Comparison of ENCODE assay signal across 20 cellular contexts in genomic region chr21:33278736-33279135, GRCh38.
"Had no signal": no experiment of that assay in that cellular context is flagged by ENCODE, and none has a peak within 500 bp of the region (broad histone marks: within the 10 kb centered on the region; RNA-seq: fewer than 3 reads in every experiment).

No MANE protein-coding gene starts in this region.

- H3K4me2 ChIP-seq: smooth muscle cell had no signal

- H3K4me1 Mint-ChIP-seq: stimulated activated effector memory CD8-positive, alpha-beta T cell treated with anti-CD3 and anti-CD28 coated beads, Interleukin-12 subunit alpha, Interleukin-12 subunit beta, amount 100 ng/mL, for 72 hours; WTC11 had no signal

- H3K9me3 Mint-ChIP-seq: type B pancreatic cell had no signal

- H2AFZ ChIP-seq: parathyroid adenoma had no signal

- H3K79me2 ChIP-seq: parathyroid adenoma had no signal

- H3K27me3 Mint-ChIP-seq: activated CD4-positive, alpha-beta T cell treated with anti-CD3 and anti-CD28 coated beads for 36 hours; activated naive CD8-positive, alpha-beta T cell treated with anti-CD3 and anti-CD28 coated beads, Interleukin-2, amount 10 ng/mL, durations not matched to agents 7 days and 5 days; memory B cell; naive B cell; type B pancreatic cell had no signal

- H3K27ac Mint-ChIP-seq: activated CD4-positive, alpha-beta T cell treated with anti-CD3 and anti-CD28 coated beads for 36 hours; activated naive CD8-positive, alpha-beta T cell treated with anti-CD3 and anti-CD28 coated beads, Interleukin-2, amount 10 ng/mL, durations not matched to agents 7 days and 5 days; activated T-helper 1 cell treated with anti-CD3 and anti-CD28 coated beads, Interleukin-12 subunit alpha, Interleukin-12 subunit beta, Interleukin-2, Interleukin-4 antibody, amounts not matched to agents 30 ng/mL and 10 ng/mL and 1 ng/mL, durations not matched to agents 14 hours and 24 hours and 36 hours; immature natural killer cell; memory B cell; stimulated activated effector memory CD8-positive, alpha-beta T cell treated with anti-CD3 and anti-CD28 coated beads, Interleukin-12 subunit alpha, Interleukin-12 subunit beta, amount 100 ng/mL, for 72 hours; type B pancreatic cell; WTC11 had no signal

- H3K4me3 Mint-ChIP-seq: activated CD4-positive, alpha-beta T cell treated with anti-CD3 and anti-CD28 coated beads for 36 hours; activated naive CD8-positive, alpha-beta T cell treated with anti-CD3 and anti-CD28 coated beads, Interleukin-2, amount 10 ng/mL, durations not matched to agents 7 days and 5 days; activated T-helper 1 cell treated with anti-CD3 and anti-CD28 coated beads, Interleukin-12 subunit alpha, Interleukin-12 subunit beta, Interleukin-2, Interleukin-4 antibody, amounts not matched to agents 30 ng/mL and 10 ng/mL and 1 ng/mL, durations not matched to agents 14 hours and 24 hours and 36 hours; immature natural killer cell; memory B cell; naive B cell; stimulated activated effector memory CD8-positive, alpha-beta T cell treated with anti-CD3 and anti-CD28 coated beads, Interleukin-12 subunit alpha, Interleukin-12 subunit beta, amount 100 ng/mL, for 72 hours; type B pancreatic cell; WTC11 had no signal

- ATAC-seq: activated CD4-positive, alpha-beta T cell treated with anti-CD3 and anti-CD28 coated beads for 36 hours; mucosa of descending colon; right lobe of liver; stimulated activated effector memory CD8-positive, alpha-beta T cell treated with anti-CD3 and anti-CD28 coated beads, Interleukin-12 subunit alpha, Interleukin-12 subunit beta, amount 100 ng/mL, for 72 hours; WTC11 had no signal

- H3K9ac ChIP-seq: parathyroid adenoma had no signal

- H3K27ac ChIP-seq: coronary artery, parathyroid adenoma, right lobe of liver, stomach had no signal

- H3K4me3 ChIP-seq: coronary artery, mucosa of descending colon, right lobe of liver, smooth muscle cell, stomach had no signal

- H3K27me3 ChIP-seq: right lobe of liver, stomach had no signal

- H3K4me1 ChIP-seq: parathyroid adenoma, right lobe of liver, stomach had no signal

- H3K9me3 ChIP-seq: mucosa of descending colon, right lobe of liver had no signal

- DNase-seq: activated CD4-positive, alpha-beta T cell treated with anti-CD3 and anti-CD28 coated beads for 36 hours; activated CD4-positive, alpha-beta T cell treated with anti-CD3 and anti-CD28 coated beads, Interleukin-2, amount 50 U/mL, for 48 hours; activated naive CD8-positive, alpha-beta T cell treated with anti-CD3 and anti-CD28 coated beads, Interleukin-2, amount 10 ng/mL, durations not matched to agents 7 days and 5 days; activated T-cell treated with anti-CD3 and anti-CD28 coated beads for 4 hours; anterior cingulate cortex; immature natural killer cell; mucosa of descending colon; naive B cell; right lobe of liver; stimulated activated CD4-positive, alpha-beta T cell treated with anti-CD3 and anti-CD28 coated beads, Interleukin-4, amount 100 ng/mL, for 24 hours; stomach; SW 1271 had no signal
